In genomic region chr16:88864099-88864498, GRCh38 we compare ENCODE assay signal across 22 cellular contexts.
"Had no signal": no experiment of that assay in that cellular context is flagged by ENCODE, and none has a peak within 500 bp of the region (broad histone marks: within the 10 kb centered on the region; RNA-seq: fewer than 3 reads in every experiment).

No MANE protein-coding gene starts in this region.

- H3K4me3 Mint-ChIP-seq: IgD-negative memory B cell had no signal

- H3K9me3 ChIP-seq: MG63, SJCRH30 had no signal

- H3K36me3 Mint-ChIP-seq: IgD-negative memory B cell had no signal

- H3K27ac Mint-ChIP-seq: IgD-negative memory B cell had no signal

- H3K27ac ChIP-seq: SJCRH30 had no signal

- DNase-seq: Karpas-422, KG1, MG63, NCI-H1092, NCI-H1105 treated with DMSO at 0.1 percent for 48 hours, NCI-H1417 treated with DMSO at 0.1 percent for 48 hours, NCI-H146, NCI-H1694 treated with DMSO at 0.1 percent for 48 hours, NCI-H1930, NCI-H2081, NCI-H2107, NCI-H2227 treated with DMSO at 0.1 percent for 48 hours, NCI-H524 treated with DMSO at 0.1 percent for 48 hours, NCI-H69, NCI-H774, PC-3, SHP77 treated with DMSO at 0.1 percent for 48 hours, SJCRH30 had no signal

- ATAC-seq: Panc1, PC-3, Right ventricle myocardium inferior, SK-N-SH treated with all-trans-retinoic acid at 6 μM for 48 hours had no signal

- H3K36me3 ChIP-seq: MG63, SJCRH30 had no signal

- H3K27me3 ChIP-seq: MG63 had no signal

- H3K9me3 Mint-ChIP-seq: IgD-negative memory B cell had no signal

- H3K4me3 ChIP-seq: MG63, SJCRH30 had no signal
